Comparison of ENCODE assay signal across 15 cellular contexts in genomic region chr6:118542184-118542952, GRCh38. TPM values are rescaled to one million over a fixed set of nuclear protein-coding genes. Genes with fewer than 3 reads are reported as not detected.
A peak's percentile ranks its signal among the peaks of the same experiment; 100 is the strongest.
DNase-seq lines count a peak whose midpoint lies in the region; ATAC-seq and TF ChIP-seq lines count a peak whose summit lies in the region.
"Had no signal": no experiment of that assay in that cellular context is flagged by ENCODE, and none has a peak within 500 bp of the region (broad histone marks: within the 10 kb centered on the region; RNA-seq: fewer than 3 reads in every experiment).

No MANE protein-coding gene starts in this region.

- intact Hi-C loops in prostate gland (cut with DNase I): no loop called here
- intact Hi-C loops in uterus (cut with DNase I; ENCODE audit: low total_unique reads): no loop called here

- no peak overlapping the region for H3K27ac ChIP-seq in prostate gland
- peak overlapping the region in 1 of 2 donors; percentile 38 for H3K27ac ChIP-seq in uterus
- H3K27ac ChIP-seq: spleen, VCaP had no signal

- H3K4me3 ChIP-seq in HFF-Myc (replicated peaks; ENCODE audit: low read depth, low read length): no peak overlapping the region
- no peak overlapping the region for H3K4me3 ChIP-seq in kidney epithelial cell (ENCODE audit: low read depth, low read length)
- H3K4me3 ChIP-seq in prostate gland: no peak overlapping the region
- H3K4me3 ChIP-seq in uterus: no peak overlapping the region
- H3K4me3 ChIP-seq: spleen had no signal

- H3K27me3 ChIP-seq in kidney epithelial cell (ENCODE audit: control insufficient read depth, insufficient read depth, low read length): no peaks in the 10 kb centered on the region
- H3K27me3 ChIP-seq in prostate gland (replicated peaks; ENCODE audit: insufficient read depth): no peaks in the 10 kb centered on the region
- no peaks in the 10 kb centered on the region for H3K27me3 ChIP-seq in uterus
- H3K27me3 ChIP-seq: spleen had no signal

- no peak for TF ChIP-seq POLR2A in prostate gland (IDR thresholded peaks at IDR 0.05)
- TF ChIP-seq POLR2A in uterus (IDR thresholded peaks at IDR 0.05): no peak

- H3K4me1 ChIP-seq in prostate gland (replicated peaks) (no peaks in the 10 kb centered on the region), uterus (no peaks in the 10 kb centered on the region)

- H3K36me3 ChIP-seq in kidney epithelial cell (ENCODE audit: control insufficient read depth, insufficient read depth, low read length): no peaks in the 10 kb centered on the region
- no peaks in the 10 kb centered on the region for H3K36me3 ChIP-seq in prostate gland
- H3K36me3 ChIP-seq in uterus: no peaks in the 10 kb centered on the region
- H3K36me3 ChIP-seq: spleen had no signal

- TF ChIP-seq CTCF in HFF-Myc (IDR thresholded peaks at IDR 0.05; ENCODE audit: low read depth, low read length, missing control alignments): no peak
- TF ChIP-seq CTCF in kidney epithelial cell (IDR thresholded peaks at IDR 0.05; ENCODE audit: insufficient read depth, low read length, poor library complexity, severe bottlenecking): no peak
- TF ChIP-seq CTCF in prostate gland (IDR thresholded peaks at IDR 0.05): no peak
- no peak for TF ChIP-seq CTCF in uterus (IDR thresholded peaks at IDR 0.05)

- no peaks in the 10 kb centered on the region for H3K9me3 ChIP-seq in prostate gland
- no peaks in the 10 kb centered on the region for H3K9me3 ChIP-seq in uterus
- H3K9me3 ChIP-seq: spleen had no signal

- peak; percentile 41 for DNase-seq in AG08396 (ENCODE audit: low spot score)
- DNase-seq in HFF-Myc (ENCODE audit: extremely low read depth, low read depth): peak; percentile 29
- peak; percentile 96 for DNase-seq in astrocyte of the hippocampus (ENCODE audit: low read depth, low spot score)
- peak; percentile 38 for DNase-seq in kidney epithelial cell (ENCODE audit: low read depth)
- DNase-seq in prostate gland (ENCODE audit: low spot score): no peak
- DNase-seq in mucosa of gallbladder (ENCODE audit: low spot score): no peak
- no peak for DNase-seq in uterus
- DNase-seq: activated CD8-positive, alpha-beta memory T cell treated with anti-CD3 and anti-CD28 coated beads for 24 hours; activated gamma-delta T cell; nucleus accumbens; spleen had no signal

- 92% methylated on average over 3 of the region's 3 CpGs for WGBS in prostate gland

- ATAC-seq in HG03097 (IDR thresholded peaks at IDR 0.05; ENCODE audit: low FRiP score, unreplicated experiment): no peak

RNA-seq across cellular contexts. Expression of gene PLN, which starts 5.7 kb away (rescaled TPM):
- total RNA-seq in kidney epithelial cell: not detected in 2 replicates
- total RNA-seq in prostate gland: 10 to 100 TPM; 13.3 to 23.5 TPM
- total RNA-seq in mucosa of gallbladder: 152 TPM
- 100 to 1,000 TPM in 3 of 4 donors, 10 to 100 TPM in 1; 45.2 to 194 (median 155) TPM for total RNA-seq in uterus
- total RNA-seq: endothelial cell of umbilical vein, HT-29 had no signal

Comparison
In these comparisons a context has a peak if more than half of its experiments do, and no peak if none do; other contexts are left out.
1. DNase-seq: peak in AG08396 (single experiment), HFF-Myc (single experiment), astrocyte of the hippocampus (single experiment) and kidney epithelial cell (single experiment); none in prostate gland (single experiment), mucosa of gallbladder (single experiment) and uterus (0 of 2).
2. RNA of gene PLN, which starts 5.7 kb away (total RNA-seq): 45.2 to 194 TPM in uterus, 152 TPM in mucosa of gallbladder (single experiment) and 13.3 to 23.5 TPM in prostate gland; not detected in kidney epithelial cell; every median in the first group is over 10 times any median in the second.